In genomic region chr15:45200001-45200798, GRCh38 we compare ENCODE assay signal across 9 cellular contexts. TPM values are rescaled to one million over a fixed set of nuclear protein-coding genes. Genes with fewer than 3 reads are reported as not detected.
DNase-seq lines count a peak whose midpoint lies in the region; ATAC-seq and TF ChIP-seq lines count a peak whose summit lies in the region.
"Had no signal": no experiment of that assay in that cellular context is flagged by ENCODE, and none has a peak within 500 bp of the region (broad histone marks: within the 10 kb centered on the region; RNA-seq: fewer than 3 reads in every experiment).

No MANE protein-coding gene starts in this region.

- no peak for TF ChIP-seq CTCF in right lobe of liver (IDR thresholded peaks at IDR 0.05)

- no peaks in the 10 kb centered on the region for H3K9me3 ChIP-seq in right lobe of liver

- H3K36me3 ChIP-seq in right lobe of liver = no peaks in the 10 kb centered on the region

- ATAC-seq in HG03378 (IDR thresholded peaks at IDR 0.05; ENCODE audit: unreplicated experiment) (peak; percentile 47), right lobe of liver (peak; percentile 70 to 81 (median 78))

- H3K27ac ChIP-seq in right lobe of liver = peak overlapping the region; percentile 93 to 100 (median 94)

- peaks cover 0 to 22% (median 5%) of the 10 kb centered on the region in 4 donors for H3K4me1 ChIP-seq in right lobe of liver

- peak; percentile 84 to 87 for DNase-seq in AML-193 (lab: John Stamatoyannopoulos, UW)
- DNase-seq in NCI-H524 (lab: John Stamatoyannopoulos, UW) = peak; percentile 98 to 100
- DNase-seq in activated CD4-positive, alpha-beta T cell treated with anti-CD3 and anti-CD28 coated beads for 4 hours = peak; percentile 94 to 97
- DNase-seq in dermis blood vessel endothelial cell = peak; percentile 95
- DNase-seq in right lobe of liver = peak; percentile 91 to 97 (median 93)
- DNase-seq in stimulated activated CD4-positive, alpha-beta T cell treated with anti-CD3 and anti-CD28 coated beads, Interleukin-4, amount 100 ng/mL, for 24 hours = peak; percentile 98

- intact Hi-C loops in right lobe of liver (cut with DNase I) = loop anchor here in 1 of 2 donors (10.0 kb wide), 1 partner anchor 65 kb away; no protein-coding TSS in a partner anchor

- H3K4me3 ChIP-seq in right lobe of liver = peak overlapping the region; percentile 50 to 73 (median 71)

- WGBS in right lobe of liver (ENCODE audit: insufficient coverage, low coverage, low lambda C conversion rate, missing lambda C conversion rate) = 0% methylated on average over 32 of the region's 34 CpGs

- TF ChIP-seq POLR2A in GM19099 (IDR thresholded peaks at IDR 0.05; ENCODE audit: extremely low read depth, insufficient read length, low read depth) (peak; percentile 86), right lobe of liver (IDR thresholded peaks at IDR 0.05) (peak; percentile 89)

- H3K27me3 ChIP-seq in right lobe of liver = no peaks in the 10 kb centered on the region

RNA-seq across cellular contexts. Expression of gene SHF, which starts 12.4 kb away (rescaled TPM):
- 1.8 and 3.7 TPM in 2 replicates for total RNA-seq in dermis blood vessel endothelial cell
- total RNA-seq in right lobe of liver = 10 to 100 TPM; 12.7 to 23.5 (median 15.1) TPM

RNA-seq across cellular contexts. Expression of gene SLC28A2, which starts 51.8 kb away (rescaled TPM):
- not detected in 2 replicates for total RNA-seq in dermis blood vessel endothelial cell
- total RNA-seq in right lobe of liver = under 1 TPM in 4 of 6 experiments, not detected in 2; 0.04 to 0.81 (median 0.19) TPM
- total RNA-seq: T-helper 2 cell treated with Interferon-gamma antibody and Interleukin-4, amounts not matched to agents 100 ng/mL and 5 ng/mL, for 36 hours had no signal

Comparison
In these comparisons a context has a peak if more than half of its experiments do, and no peak if none do; other contexts are left out.
1. Peak in every context shown above with its lines: DNase-seq, ATAC-seq, H3K4me3 ChIP-seq and H3K27ac ChIP-seq.